ENCODE assay signal across 8 cellular contexts in genomic region chr13:75357576-75358295, GRCh38.
DNase-seq lines count a peak whose midpoint lies in the region; ATAC-seq and TF ChIP-seq lines count a peak whose summit lies in the region.

No MANE protein-coding gene starts in this region.

- intact Hi-C loops in activated CD8-positive, alpha-beta T cell treated with anti-CD3 and anti-CD28 coated beads for 36 hours (cut with micrococcal nuclease): loop anchor here (5.0 kb wide), 1 partner anchor 35 kb away; no protein-coding TSS in a partner anchor
- intact Hi-C loops in esophagus muscularis mucosa (cut with DNase I): no loop called here

- POLR2A ChIA-PET in activated CD8-positive, alpha-beta T cell treated with anti-CD3 and anti-CD28 coated beads for 36 hours (lab: Charles Lee): interaction anchor here (0.6 to 2.7 kb wide), 3 partner anchors 16 to 1408 kb away, joined by 3 to 12 read pairs (median 4); no protein-coding TSS in a partner anchor

- no peak overlapping the region for H3K4me3 Mint-ChIP-seq in activated CD8-positive, alpha-beta T cell treated with anti-CD3 and anti-CD28 coated beads for 36 hours

- no peak overlapping the region for H2AFZ ChIP-seq in osteoblast (ENCODE audit: low read length)

- TF ChIP-seq POLR2A in esophagus muscularis mucosa (IDR thresholded peaks at IDR 0.05; ENCODE audit: low read depth): no peak

- CTCF ChIA-PET in activated CD8-positive, alpha-beta T cell treated with anti-CD3 and anti-CD28 coated beads for 36 hours (lab: Charles Lee): interaction anchor here (0.7 to 2.4 kb wide), 12 partner anchors 10 to 139 kb away, joined by 3 to 14 read pairs (median 3); no protein-coding TSS in a partner anchor

- H3K9me3 Mint-ChIP-seq in activated CD8-positive, alpha-beta T cell treated with anti-CD3 and anti-CD28 coated beads for 36 hours: no peaks in the 10 kb centered on the region

- no peak overlapping the region for H3K27ac Mint-ChIP-seq in activated CD8-positive, alpha-beta T cell treated with anti-CD3 and anti-CD28 coated beads for 36 hours

- no peaks in the 10 kb centered on the region for H4K20me1 ChIP-seq in osteoblast (ENCODE audit: insufficient read depth, low read length)

- no peak overlapping the region for H3K4me3 ChIP-seq in esophagus muscularis mucosa
- H3K4me3 ChIP-seq in osteoblast (ENCODE audit: insufficient read depth, low read length): no peak overlapping the region

- H3K27me3 Mint-ChIP-seq in activated CD8-positive, alpha-beta T cell treated with anti-CD3 and anti-CD28 coated beads for 36 hours: no peaks in the 10 kb centered on the region

- peaks cover 3% of the 10 kb centered on the region for H3K36me3 Mint-ChIP-seq in activated CD8-positive, alpha-beta T cell treated with anti-CD3 and anti-CD28 coated beads for 36 hours (ENCODE audit: low read depth)

- DNase-seq in COR-L47 (lab: John Stamatoyannopoulos, UW) (peak; percentile 40), NCI-H69 (lab: John Stamatoyannopoulos, UW) (peak; percentile 89), esophagus muscularis mucosa (ENCODE audit: extremely low spot score) (no peak), osteoblast (ENCODE audit: insufficient read length, low spot score, missing footprints) (peak; percentile 57), OCI-M2 (lab: John Stamatoyannopoulos, UW; ENCODE audit: unreplicated experiment) (no peak)
- DNase-seq in activated CD8-positive, alpha-beta T cell treated with anti-CD3 and anti-CD28 coated beads for 36 hours: peak; percentile 69

- H3K4me1 ChIP-seq in esophagus muscularis mucosa (peaks cover 0 to 8% (median 0%) of the 10 kb centered on the region in 4 donors), osteoblast (ENCODE audit: insufficient read depth, low read length) (peaks cover 77% of the 10 kb centered on the region)

- TF ChIP-seq CTCF in activated CD8-positive, alpha-beta T cell treated with anti-CD3 and anti-CD28 coated beads for 36 hours (IDR thresholded peaks at IDR 0.05): peak; percentile 79
- TF ChIP-seq CTCF in esophagus muscularis mucosa (IDR thresholded peaks at IDR 0.05) (peak in 2 of 3 experiments; percentile 28 to 53), osteoblast (IDR thresholded peaks at IDR 0.05; ENCODE audit: extremely low read depth, low read depth, low read length) (peak; percentile 74)

- 83% methylated on average over 6 of the region's 6 CpGs for WGBS in esophagus muscularis mucosa

- no peaks in the 10 kb centered on the region for H3K9me3 ChIP-seq in esophagus muscularis mucosa
- H3K9me3 ChIP-seq in osteoblast (ENCODE audit: low read depth, low read length): no peaks in the 10 kb centered on the region

- H3K79me2 ChIP-seq in osteoblast (ENCODE audit: insufficient read depth, low read length): peaks cover 7% of the 10 kb centered on the region

- TF ChIP-seq EP300 in esophagus muscularis mucosa (IDR thresholded peaks at IDR 0.05): no peak

- H3K27me3 ChIP-seq in esophagus muscularis mucosa: no peaks in the 10 kb centered on the region
- H3K27me3 ChIP-seq in osteoblast (ENCODE audit: insufficient read depth, low read length): no peaks in the 10 kb centered on the region

- H3K36me3 ChIP-seq in esophagus muscularis mucosa (peaks cover 0 to 21% (median 10%) of the 10 kb centered on the region in 4 donors), osteoblast (ENCODE audit: insufficient read depth, low read length) (peaks cover 2% of the 10 kb centered on the region)

- H3K27ac ChIP-seq in esophagus muscularis mucosa (replicated peaks in 1 of 4) (no peak overlapping the region), osteoblast (ENCODE audit: low read depth, low read length) (peak overlapping the region; percentile 79)

- ATAC-seq in GM19397 (IDR thresholded peaks at IDR 0.05; ENCODE audit: unreplicated experiment) (peak; percentile 89), HG03432 (IDR thresholded peaks at IDR 0.05; ENCODE audit: unreplicated experiment) (peak; percentile 71)
- peak; percentile 95 for ATAC-seq in activated CD8-positive, alpha-beta T cell treated with anti-CD3 and anti-CD28 coated beads for 36 hours

- H3K4me1 Mint-ChIP-seq in activated CD8-positive, alpha-beta T cell treated with anti-CD3 and anti-CD28 coated beads for 36 hours (ENCODE audit: low read depth): peaks cover 30% of the 10 kb centered on the region

- no peak overlapping the region for H3K4me2 ChIP-seq in osteoblast (ENCODE audit: insufficient read depth, low read length)

Comparison
In these comparisons a context has a peak if more than half of its experiments do, and no peak if none do; other contexts are left out.
1. DNase-seq: peak in COR-L47 (single experiment), NCI-H69 (single experiment), activated CD8-positive, alpha-beta T cell treated with anti-CD3 and anti-CD28 coated beads for 36 hours (single experiment) and osteoblast (single experiment); none in esophagus muscularis mucosa (single experiment) and OCI-M2 (single experiment).
2. Peak in every context shown above with its lines, with median percentiles within 50 percentile points of each other: ATAC-seq and CTCF ChIP-seq.